Comparison of ENCODE assay signal across 1 cellular context in the genomic region with DNA sequence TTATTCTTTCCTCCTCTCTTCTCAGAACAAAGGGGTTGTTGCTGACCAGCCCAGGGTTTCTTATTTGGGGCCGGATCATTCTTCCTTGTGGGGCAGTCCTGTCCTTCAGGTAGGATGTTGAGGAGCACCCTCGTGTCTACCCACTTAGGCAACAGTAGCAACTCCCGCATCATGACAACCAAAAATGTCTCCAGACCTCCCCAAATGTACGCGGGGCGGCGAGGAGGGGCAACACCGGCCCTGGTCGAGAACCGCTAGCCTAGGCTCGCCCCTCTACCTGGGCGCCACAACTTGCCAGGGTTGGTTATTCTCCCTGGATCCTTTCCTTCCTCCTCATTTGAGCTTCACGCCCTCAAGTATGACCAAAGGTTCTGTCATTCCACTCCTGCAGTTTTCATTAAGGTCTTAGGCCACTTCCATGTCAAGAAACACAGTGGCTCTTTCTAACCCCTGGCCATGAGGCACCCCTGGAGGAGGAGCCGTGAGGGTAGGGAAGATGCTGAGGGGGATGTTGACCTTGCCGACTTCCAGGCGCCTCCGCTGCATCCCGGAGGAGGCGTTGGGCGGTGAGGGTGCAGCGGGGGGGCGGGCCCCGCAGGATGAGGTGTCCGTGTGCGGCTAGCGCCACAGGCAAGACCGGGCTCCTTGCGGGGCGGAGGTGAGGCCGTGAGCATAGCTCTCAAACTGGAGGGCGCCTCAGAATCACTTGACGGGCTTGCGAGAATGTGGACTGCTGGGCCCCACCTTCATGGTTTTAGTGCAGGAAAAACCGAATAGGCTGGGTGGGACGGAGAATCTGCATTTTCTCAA.
TF ChIP-seq lines count a peak whose summit lies in the region.

No MANE protein-coding gene starts in this region.

TF ChIP-seq in GM12878, 131 proteins besides CTCF, POLR2A, EP300 and RAD21 (continued from another document):
- TF ChIP-seq, protein P1, sequence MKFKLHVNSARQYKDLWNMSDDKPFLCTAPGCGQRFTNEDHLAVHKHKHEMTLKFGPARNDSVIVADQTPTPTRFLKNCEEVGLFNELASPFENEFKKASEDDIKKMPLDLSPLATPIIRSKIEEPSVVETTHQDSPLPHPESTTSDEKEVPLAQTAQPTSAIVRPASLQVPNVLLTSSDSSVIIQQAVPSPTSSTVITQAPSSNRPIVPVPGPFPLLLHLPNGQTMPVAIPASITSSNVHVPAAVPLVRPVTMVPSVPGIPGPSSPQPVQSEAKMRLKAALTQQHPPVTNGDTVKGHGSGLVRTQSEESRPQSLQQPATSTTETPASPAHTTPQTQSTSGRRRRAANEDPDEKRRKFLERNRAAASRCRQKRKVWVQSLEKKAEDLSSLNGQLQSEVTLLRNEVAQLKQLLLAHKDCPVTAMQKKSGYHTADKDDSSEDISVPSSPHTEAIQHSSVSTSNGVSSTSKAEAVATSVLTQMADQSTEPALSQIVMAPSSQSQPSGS (IDR thresholded peaks at IDR 0.05; ENCODE audit: low read length), result no peak
